ENCODE assay signal across 17 cellular contexts in genomic region chr4:150236626-150237025, GRCh38.
A peak's percentile ranks its signal among the peaks of the same experiment; 100 is the strongest.
DNase-seq lines count a peak whose midpoint lies in the region; ATAC-seq and TF ChIP-seq lines count a peak whose summit lies in the region.
"Had no signal": no experiment of that assay in that cellular context is flagged by ENCODE, and none has a peak within 500 bp of the region (broad histone marks: within the 10 kb centered on the region; RNA-seq: fewer than 3 reads in every experiment).

No MANE protein-coding gene starts in this region.

- peak; percentile 92 for DNase-seq in EH (ENCODE audit: low read depth)
- peak; percentile 34 for DNase-seq in fibroblast of gingiva (ENCODE audit: low read depth)
- DNase-seq in osteocyte (ENCODE audit: extremely low spot score, unreplicated experiment) = no peak
- no peak for DNase-seq in anterior cingulate cortex (lab: John Stamatoyannopoulos, UW)
- no peak for DNase-seq in pons (ENCODE audit: low spot score)
- DNase-seq in naive thymus-derived CD4-positive, alpha-beta T cell = no peak
- DNase-seq in NCI-H1694 (lab: John Stamatoyannopoulos, UW) = no peak
- DNase-seq: activated naive CD4-positive, alpha-beta T cell; H9; KG1; lower lobe of right lung; NCI-H1436 treated with DMSO at 0.1 percent for 48 hours; NCI-H510A had no signal

- H3K4me1 Mint-ChIP-seq in osteocyte (ENCODE audit: unreplicated experiment) = peaks cover 73% of the 10 kb centered on the region
- no peaks in the 10 kb centered on the region for H3K4me1 Mint-ChIP-seq in naive thymus-derived CD4-positive, alpha-beta T cell

- no peaks in the 10 kb centered on the region for H3K9me3 Mint-ChIP-seq in osteocyte (ENCODE audit: unreplicated experiment)
- H3K9me3 Mint-ChIP-seq in naive thymus-derived CD4-positive, alpha-beta T cell = peaks cover 0 to 3% (median 0%) of the 10 kb centered on the region in 11 donors
- H3K9me3 Mint-ChIP-seq: H9; stimulated activated naive CD8-positive, alpha-beta T cell treated with anti-CD3 and anti-CD28 coated beads, Interleukin-15, Interleukin-2, amounts not matched to agents 100 ng/mL and 50 ng/mL, for 24 hours had no signal

- no peak overlapping the region for H3K27ac ChIP-seq in naive thymus-derived CD4-positive, alpha-beta T cell (ENCODE audit: low read depth, low read length)
- H3K27ac ChIP-seq: lower lobe of right lung had no signal

- CTCF ChIA-PET in naive thymus-derived CD4-positive, alpha-beta T cell (lab: Charles Lee) = no interaction called here

- no peak overlapping the region for H3K4me3 Mint-ChIP-seq in osteocyte (ENCODE audit: unreplicated experiment)
- H3K4me3 Mint-ChIP-seq in naive thymus-derived CD4-positive, alpha-beta T cell = no peak overlapping the region
- H3K4me3 Mint-ChIP-seq: H9; stimulated activated naive CD8-positive, alpha-beta T cell treated with anti-CD3 and anti-CD28 coated beads, Interleukin-15, Interleukin-2, amounts not matched to agents 100 ng/mL and 50 ng/mL, for 24 hours had no signal

- no peak overlapping the region for H3K4me3 ChIP-seq in naive thymus-derived CD4-positive, alpha-beta T cell (ENCODE audit: low read length)
- H3K4me3 ChIP-seq: lower lobe of right lung, skin epidermis had no signal

- H3K27ac Mint-ChIP-seq in osteocyte (ENCODE audit: unreplicated experiment) = peak overlapping the region; percentile 93
- H3K27ac Mint-ChIP-seq in naive thymus-derived CD4-positive, alpha-beta T cell = no peak overlapping the region
- H3K27ac Mint-ChIP-seq: H9; stimulated activated naive CD8-positive, alpha-beta T cell treated with anti-CD3 and anti-CD28 coated beads, Interleukin-15, Interleukin-2, amounts not matched to agents 100 ng/mL and 50 ng/mL, for 24 hours had no signal

- intact Hi-C loops in naive thymus-derived CD4-positive, alpha-beta T cell (cut with micrococcal nuclease) = no loop called here

- H3K27me3 ChIP-seq in naive thymus-derived CD4-positive, alpha-beta T cell (ENCODE audit: control insufficient read depth in 2 of 2, insufficient read depth in 2 of 2, low read length in 2 of 2) = no peaks in the 10 kb centered on the region

- H3K36me3 Mint-ChIP-seq in osteocyte (ENCODE audit: unreplicated experiment) = peaks cover 23% of the 10 kb centered on the region
- H3K36me3 Mint-ChIP-seq in naive thymus-derived CD4-positive, alpha-beta T cell = no peaks in the 10 kb centered on the region

- peak; percentile 54 for ATAC-seq in SK-N-SH treated with all-trans-retinoic acid at 6 μM for 48 hours
- ATAC-seq in naive thymus-derived CD4-positive, alpha-beta T cell = no peak
- ATAC-seq: activated CD4-positive, CD25-positive, alpha-beta regulatory T cell treated with anti-CD3 and anti-CD28 coated beads, Interleukin-2, amount 50 U/mL, for 24 hours; lower lobe of right lung had no signal

- H3K9me3 ChIP-seq in naive thymus-derived CD4-positive, alpha-beta T cell (ENCODE audit: control insufficient read depth in 2 of 3, low read length in 3 of 3) = no peaks in the 10 kb centered on the region
- H3K9me3 ChIP-seq: lower lobe of right lung had no signal

- TF ChIP-seq CTCF in osteocyte (IDR thresholded peaks at IDR 0.05) = no peak

- no peaks in the 10 kb centered on the region for H3K27me3 Mint-ChIP-seq in osteocyte (ENCODE audit: unreplicated experiment)
- H3K27me3 Mint-ChIP-seq in naive thymus-derived CD4-positive, alpha-beta T cell = peaks cover 8 to 23% (median 14%) of the 10 kb centered on the region in 5 donors

- POLR2A ChIA-PET in naive thymus-derived CD4-positive, alpha-beta T cell (lab: Charles Lee) = no interaction called here

- H3K36me3 ChIP-seq in naive thymus-derived CD4-positive, alpha-beta T cell (ENCODE audit: control insufficient read depth in 2 of 3, insufficient read depth in 3 of 3, low read length in 3 of 3) = no peaks in the 10 kb centered on the region
- H3K36me3 ChIP-seq: lower lobe of right lung had no signal

- H3K4me1 ChIP-seq in naive thymus-derived CD4-positive, alpha-beta T cell (ENCODE audit: control insufficient read depth in 2 of 2, insufficient read depth in 2 of 2, low read length in 2 of 2) = no peaks in the 10 kb centered on the region
- H3K4me1 ChIP-seq: lower lobe of right lung had no signal

TF ChIP-seq in SK-N-SH treated with all-trans-retinoic acid at 6 μM for 48 hours, 23 proteins besides CTCF, POLR2A, EP300 and RAD21:
- TF ChIP-seq TCF4 (CRISPR knock-in tag; IDR thresholded peaks at IDR 0.05; ENCODE audit: borderline replicate concordance) (no peak), GLIS3 (CRISPR knock-in tag; IDR thresholded peaks at IDR 0.05) (no peak), BACH2 (CRISPR knock-in tag; IDR thresholded peaks at IDR 0.05; ENCODE audit: borderline replicate concordance) (no peak), ARNTL (CRISPR knock-in tag; IDR thresholded peaks at IDR 0.05; ENCODE audit: borderline replicate concordance, low read depth) (no peak)

Comparison
In these comparisons a context has a peak if more than half of its experiments do, and no peak if none do; other contexts are left out.
1. DNase-seq: peak in EH (single experiment) and fibroblast of gingiva (single experiment); none in osteocyte (single experiment), anterior cingulate cortex (0 of 58), pons (single experiment), naive thymus-derived CD4-positive, alpha-beta T cell (0 of 9) and NCI-H1694 (single experiment).